Comparison of ENCODE assay signal across 1 cellular context in genomic region chr7:157116762-157117161, GRCh38.
TF ChIP-seq lines count a peak whose summit lies in the region.

No MANE protein-coding gene starts in this region.

TF ChIP-seq in HEK293T, 16 proteins besides CTCF, POLR2A, EP300 and RAD21 (continued from another document):
- no peak for TF ChIP-seq HDGF (IDR thresholded peaks at IDR 0.05; ENCODE audit: borderline replicate concordance)
- TF ChIP-seq ELF4 (IDR thresholded peaks at IDR 0.05) = no peak
- no peak for TF ChIP-seq CTBP1 (IDR thresholded peaks at IDR 0.05; ENCODE audit: borderline replicate concordance)
- no peak for TF ChIP-seq FOXK2 (IDR thresholded peaks at IDR 0.05)
- TF ChIP-seq L3MBTL2 (conservative IDR thresholded peaks at IDR 0.05) = no peak
- TF ChIP-seq, protein P1, sequence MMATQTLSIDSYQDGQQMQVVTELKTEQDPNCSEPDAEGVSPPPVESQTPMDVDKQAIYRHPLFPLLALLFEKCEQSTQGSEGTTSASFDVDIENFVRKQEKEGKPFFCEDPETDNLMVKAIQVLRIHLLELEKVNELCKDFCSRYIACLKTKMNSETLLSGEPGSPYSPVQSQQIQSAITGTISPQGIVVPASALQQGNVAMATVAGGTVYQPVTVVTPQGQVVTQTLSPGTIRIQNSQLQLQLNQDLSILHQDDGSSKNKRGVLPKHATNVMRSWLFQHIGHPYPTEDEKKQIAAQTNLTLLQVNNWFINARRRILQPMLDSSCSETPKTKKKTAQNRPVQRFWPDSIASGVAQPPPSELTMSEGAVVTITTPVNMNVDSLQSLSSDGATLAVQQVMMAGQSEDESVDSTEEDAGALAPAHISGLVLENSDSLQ (IDR thresholded peaks at IDR 0.05) = no peak
- TF ChIP-seq NFRKB (IDR thresholded peaks at IDR 0.05) = no peak
